10 cellular contexts compared by ENCODE assay signal in genomic region chr11:64970731-64971151, GRCh38. TPM values are rescaled to one million over a fixed set of nuclear protein-coding genes. Genes with fewer than 3 reads are reported as not detected.
DNase-seq lines count a peak whose midpoint lies in the region; TF ChIP-seq lines count a peak whose summit lies in the region.
"Had no signal": no experiment of that assay in that cellular context is flagged by ENCODE, and none has a peak within 500 bp of the region (broad histone marks: within the 10 kb centered on the region; RNA-seq: fewer than 3 reads in every experiment).

No MANE protein-coding gene starts in this region.

- peak overlapping the region; percentile 96 for H3K27ac ChIP-seq in RWPE1
- H3K27ac ChIP-seq: GM23248 had no signal

- peaks cover 4% of the 10 kb centered on the region for H3K27me3 Mint-ChIP-seq in activated naive CD8-positive, alpha-beta T cell treated with anti-CD3 and anti-CD28 coated beads for 36 hours
- peaks cover 9% of the 10 kb centered on the region for H3K27me3 Mint-ChIP-seq in HFFc6 (ENCODE audit: insufficient read depth)

- CTCF ChIA-PET in RWPE1 (lab: Yijun Ruan, JAX): interaction anchor here (0.7 kb wide), 1 partner anchor 44 kb away, joined by 3 read pairs; the partner anchor contains the start of gene ARL2

- DNase-seq in RWPE1 (ENCODE audit: low spot score): peak; percentile 89
- peak; percentile 38 for DNase-seq in activated naive CD8-positive, alpha-beta T cell treated with anti-CD3 and anti-CD28 coated beads for 36 hours
- DNase-seq in stimulated activated CD4-positive, alpha-beta T cell treated with anti-CD3 and anti-CD28 coated beads, Interleukin-2, amount 100 ng/mL, for 4 hours (ENCODE audit: low read depth): peak; percentile 16
- DNase-seq in GM03348 (ENCODE audit: low spot score): no peak
- no peak for DNase-seq in cortex of kidney (lab: John Stamatoyannopoulos, UW)
- no peak for DNase-seq in HFFc6
- DNase-seq: GM23248, mesenchymal stem cell, NCI-H524 treated with DMSO at 0.1 percent for 48 hours had no signal

- peaks cover 3% of the 10 kb centered on the region for H3K36me3 Mint-ChIP-seq in activated naive CD8-positive, alpha-beta T cell treated with anti-CD3 and anti-CD28 coated beads for 36 hours
- H3K36me3 Mint-ChIP-seq in HFFc6 (ENCODE audit: low read depth): no peaks in the 10 kb centered on the region

- no peak for TF ChIP-seq CTCF in RWPE1 (conservative IDR thresholded peaks at IDR 0.05; ENCODE audit: low read depth)
- TF ChIP-seq CTCF in HFFc6 (IDR thresholded peaks at IDR 0.05): no peak

- H3K4me3 Mint-ChIP-seq in activated naive CD8-positive, alpha-beta T cell treated with anti-CD3 and anti-CD28 coated beads for 36 hours: peak overlapping the region; percentile 59
- no peak overlapping the region for H3K4me3 Mint-ChIP-seq in HFFc6

- POLR2A ChIA-PET in RWPE1 (lab: Yijun Ruan, JAX; ENCODE audit: low non-redundant PET): no interaction called here

- peaks cover 2% of the 10 kb centered on the region for H3K9me3 Mint-ChIP-seq in activated naive CD8-positive, alpha-beta T cell treated with anti-CD3 and anti-CD28 coated beads for 36 hours
- H3K9me3 Mint-ChIP-seq in HFFc6: no peaks in the 10 kb centered on the region

- peak overlapping the region; percentile 74 for H3K27ac Mint-ChIP-seq in activated naive CD8-positive, alpha-beta T cell treated with anti-CD3 and anti-CD28 coated beads for 36 hours
- H3K27ac Mint-ChIP-seq in HFFc6: no peak overlapping the region

- peaks cover 30% of the 10 kb centered on the region for H3K4me1 Mint-ChIP-seq in activated naive CD8-positive, alpha-beta T cell treated with anti-CD3 and anti-CD28 coated beads for 36 hours
- H3K4me1 Mint-ChIP-seq in HFFc6 (ENCODE audit: low read depth): peaks cover 14% of the 10 kb centered on the region

RNA-seq across cellular contexts. Expression of gene MAJIN, which starts 1.2 kb away (rescaled TPM):
- under 1 TPM in 1 of 2 experiments, not detected in 1; 0.14 TPM for total RNA-seq in activated naive CD8-positive, alpha-beta T cell treated with anti-CD3 and anti-CD28 coated beads for 36 hours
- not detected for total RNA-seq in HFFc6 (2021; fragmentation: NEBNext Ultra II Directional; extraction: Animal tissue kit (Norgen Biotek cat#: 25700))
- total RNA-seq: activated CD8-positive, alpha-beta memory T cell treated with anti-CD3 and anti-CD28 coated beads for 36 hours; GM23248 had no signal

RNA-seq across cellular contexts. Expression of gene BATF2, which starts 26.0 kb away (rescaled TPM):
- total RNA-seq in activated naive CD8-positive, alpha-beta T cell treated with anti-CD3 and anti-CD28 coated beads for 36 hours: under 1 TPM in 1 of 2 experiments, not detected in 1; 0.08 TPM
- under 1 TPM; 0.22 to 0.45 (median 0.36) TPM for total RNA-seq in HFFc6 (2021; fragmentation: NEBNext Ultra II Directional; extraction: Animal tissue kit (Norgen Biotek cat#: 25700))
- total RNA-seq: activated CD8-positive, alpha-beta memory T cell treated with anti-CD3 and anti-CD28 coated beads for 36 hours had no signal

RNA-seq across cellular contexts. Expression of gene GPHA2, which starts 35.0 kb away (rescaled TPM):
- total RNA-seq in activated naive CD8-positive, alpha-beta T cell treated with anti-CD3 and anti-CD28 coated beads for 36 hours: not detected
- total RNA-seq in HFFc6 (2021; fragmentation: NEBNext Ultra II Directional; extraction: Animal tissue kit (Norgen Biotek cat#: 25700)): not detected
- total RNA-seq: activated CD8-positive, alpha-beta memory T cell treated with anti-CD3 and anti-CD28 coated beads for 36 hours; GM23248 had no signal

RNA-seq across cellular contexts. Expression of gene ARL2, which starts 43.2 kb away (rescaled TPM):
- 100 to 1,000 TPM; 114 TPM for total RNA-seq in activated naive CD8-positive, alpha-beta T cell treated with anti-CD3 and anti-CD28 coated beads for 36 hours
- 10 to 100 TPM; 76.9 to 92.1 (median 87.2) TPM for total RNA-seq in HFFc6 (2021; fragmentation: NEBNext Ultra II Directional; extraction: Animal tissue kit (Norgen Biotek cat#: 25700))

RNA-seq across cellular contexts. Expression of gene PPP2R5B, which starts 46.3 kb away (rescaled TPM):
- 10 to 100 TPM; 11.3 to 11.4 TPM for total RNA-seq in activated naive CD8-positive, alpha-beta T cell treated with anti-CD3 and anti-CD28 coated beads for 36 hours
- 10 to 100 TPM; 16.2 to 28.1 (median 19.6) TPM for total RNA-seq in HFFc6 (2021; fragmentation: NEBNext Ultra II Directional; extraction: Animal tissue kit (Norgen Biotek cat#: 25700))

Comparison
In these comparisons a context has a peak if more than half of its experiments do, and no peak if none do; other contexts are left out.
1. DNase-seq: peak in RWPE1 (single experiment), activated naive CD8-positive, alpha-beta T cell treated with anti-CD3 and anti-CD28 coated beads for 36 hours (single experiment) and stimulated activated CD4-positive, alpha-beta T cell treated with anti-CD3 and anti-CD28 coated beads, Interleukin-2, amount 100 ng/mL, for 4 hours (single experiment); none in GM03348 (single experiment), cortex of kidney (single experiment) and HFFc6 (single experiment).